ENCODE assay signal across 8 cellular contexts in genomic region chr2:46545015-46545839, GRCh38. TPM values are rescaled to one million over a fixed set of nuclear protein-coding genes. Genes with fewer than 3 reads are reported as not detected.
A peak's percentile ranks its signal among the peaks of the same experiment; 100 is the strongest.
DNase-seq lines count a peak whose midpoint lies in the region; ATAC-seq and TF ChIP-seq lines count a peak whose summit lies in the region.

No MANE protein-coding gene starts in this region.

- H3K9me3 ChIP-seq in MM.1S (replicated peaks; ENCODE audit: insufficient read depth, low read length) (no peaks in the 10 kb centered on the region), hepatocyte (ENCODE audit: low read depth) (no peaks in the 10 kb centered on the region)

- H3K79me2 ChIP-seq in MM.1S (ENCODE audit: low read length): peaks cover 63% of the 10 kb centered on the region
- H3K79me2 ChIP-seq in hepatocyte: peaks cover 37% of the 10 kb centered on the region

- H3K4me3 ChIP-seq in MM.1S (ENCODE audit: low read length) (no peak overlapping the region), hepatocyte (no peak overlapping the region)

- peaks cover 64% of the 10 kb centered on the region for H3K4me1 ChIP-seq in MM.1S (ENCODE audit: low read length)
- H3K4me1 ChIP-seq in hepatocyte (ENCODE audit: insufficient read depth): peaks cover 11% of the 10 kb centered on the region

- H3K27me3 ChIP-seq in MM.1S (replicated peaks; ENCODE audit: insufficient read depth, low read length): no peaks in the 10 kb centered on the region
- no peaks in the 10 kb centered on the region for H3K27me3 ChIP-seq in hepatocyte

- H3K36me3 ChIP-seq in MM.1S (replicated peaks; ENCODE audit: insufficient read depth, low read length) (no peaks in the 10 kb centered on the region), hepatocyte (replicated peaks; ENCODE audit: insufficient read depth, low read depth) (no peaks in the 10 kb centered on the region)

- 89% methylated on average over 7 of the region's 7 CpGs for WGBS in hepatocyte (ENCODE audit: low lambda C conversion rate, missing lambda C conversion rate)

- H3K9ac ChIP-seq in MM.1S (ENCODE audit: low read length): no peak overlapping the region

- H3K4me2 ChIP-seq in MM.1S (ENCODE audit: low read depth, low read length) (peak overlapping the region; percentile 94), hepatocyte (peak overlapping the region; percentile 83)

- ATAC-seq in GM18909 (IDR thresholded peaks at IDR 0.05; ENCODE audit: poor library complexity, unreplicated experiment): peak; percentile 29
- no peak for ATAC-seq in HG03457 (IDR thresholded peaks at IDR 0.05; ENCODE audit: unreplicated experiment)
- no peak for ATAC-seq in HG02970 (IDR thresholded peaks at IDR 0.05; ENCODE audit: low FRiP score, unreplicated experiment)

- H4K20me1 ChIP-seq in MM.1S (ENCODE audit: insufficient read depth, low read length): no peaks in the 10 kb centered on the region
- peaks cover 40% of the 10 kb centered on the region for H4K20me1 ChIP-seq in hepatocyte (ENCODE audit: insufficient read depth, poor library complexity, severe bottlenecking)

- no peak for TF ChIP-seq CTCF in MM.1S (IDR thresholded peaks at IDR 0.05; ENCODE audit: low read length)
- no peak for TF ChIP-seq CTCF in hepatocyte (IDR thresholded peaks at IDR 0.05; ENCODE audit: poor library complexity)

- H3F3A ChIP-seq in MM.1S (ENCODE audit: insufficient read depth, low read length): peaks cover 42% of the 10 kb centered on the region

- DNase-seq in AML-193 (lab: John Stamatoyannopoulos, UW) (peak; percentile 4 to 31), MM.1S (no peak), hepatocyte (ENCODE audit: low spot score) (no peak), NCI-H510A treated with DMSO at 0.1 percent for 48 hours (lab: John Stamatoyannopoulos, UW) (no peak), NCI-H524 (lab: John Stamatoyannopoulos, UW) (no peak)

- H3K9me2 ChIP-seq in MM.1S (replicated peaks; ENCODE audit: insufficient read depth, low read length) (no peaks in the 10 kb centered on the region), hepatocyte (replicated peaks; ENCODE audit: insufficient read depth) (no peaks in the 10 kb centered on the region)

- no peak overlapping the region for H3K27ac ChIP-seq in MM.1S (ENCODE audit: low read length)
- no peak overlapping the region for H3K27ac ChIP-seq in hepatocyte

- H2AFZ ChIP-seq in MM.1S (ENCODE audit: low read length): no peak overlapping the region
- no peak overlapping the region for H2AFZ ChIP-seq in hepatocyte

RNA-seq across cellular contexts. Expression of gene ATP6V1E2, which starts 2.9 kb away (rescaled TPM):
- 3.7 and 4.4 TPM in 2 replicates for total RNA-seq in hepatocyte
- 4.7 and 6.7 TPM in 2 replicates for polyA plus RNA-seq in hepatocyte

RNA-seq across cellular contexts. Expression of gene RHOQ, which starts 2.9 kb away (rescaled TPM):
- total RNA-seq in hepatocyte: 69.9 and 75.2 TPM in 2 replicates
- polyA plus RNA-seq in hepatocyte: 46.7 and 52.0 TPM in 2 replicates

Comparison
In these comparisons a context has a peak if more than half of its experiments do, and no peak if none do; other contexts are left out.
1. DNase-seq: peak in AML-193 (2 of 2); none in MM.1S (single experiment), hepatocyte (single experiment), NCI-H510A treated with DMSO at 0.1 percent for 48 hours (single experiment) and NCI-H524 (0 of 2).